ENCODE assay signal across 27 cellular contexts in genomic region chr7:47887016-47887640, GRCh38.
"Had no signal": no experiment of that assay in that cellular context is flagged by ENCODE, and none has a peak within 500 bp of the region (broad histone marks: within the 10 kb centered on the region; RNA-seq: fewer than 3 reads in every experiment).

No MANE protein-coding gene starts in this region.

- H3K27me3 Mint-ChIP-seq: activated CD4-positive, alpha-beta T cell treated with anti-CD3 and anti-CD28 coated beads for 36 hours; activated CD8-positive, alpha-beta T cell treated with anti-CD3 and anti-CD28 coated beads for 36 hours; activated naive CD8-positive, alpha-beta T cell treated with anti-CD3 and anti-CD28 coated beads, Interleukin-2, amount 50 U/mL, for 24 hours had no signal

- DNase-seq: activated CD4-positive, alpha-beta T cell treated with anti-CD3 and anti-CD28 coated beads for 36 hours; activated CD4-positive, alpha-beta T cell treated with anti-CD3 and anti-CD28 coated beads, Interleukin-2, amount 50 U/mL, for 1 hour; activated CD4-positive, CD25-positive, alpha-beta regulatory T cell; activated CD8-positive, alpha-beta memory T cell treated with anti-CD3 and anti-CD28 coated beads, Interleukin-2, amount 50 U/mL, for 48 hours; activated CD8-positive, alpha-beta T cell treated with anti-CD3 and anti-CD28 coated beads for 36 hours; activated naive CD4-positive, alpha-beta T cell treated with Interleukin-2 at 50 U/mL for 16 hours; activated naive CD8-positive, alpha-beta T cell treated with anti-CD3 and anti-CD28 coated beads, Interleukin-2, amount 50 U/mL, for 24 hours; activated T-cell treated with anti-CD3 and anti-CD28 coated beads, Interleukin-2, amount 50 U/mL, for 1 hour; amniotic stem cell; MG63; MV-4-11; NCI-H1092 treated with DMSO at 0.1 percent for 48 hours; NCI-H1417 treated with DMSO at 0.1 percent for 48 hours; NCI-H1694; NCI-H2029; NCI-H2107; NCI-H345; NCI-H510A treated with DMSO at 0.1 percent for 48 hours; NCI-H69; NK-92 treated with Interleukin-12 subunit alpha and Interleukin-12 subunit beta, amount 100 ng/mL, for 24 hours; OCI-M1; Peyer's patch; SHP77; T-cell had no signal

- H3K36me3 Mint-ChIP-seq: activated naive CD4-positive, alpha-beta T cell treated with anti-CD3 and anti-CD28 coated beads, Interleukin-2, amount 50 U/mL, for 72 hours had no signal

- H3K4me1 Mint-ChIP-seq: activated naive CD8-positive, alpha-beta T cell treated with anti-CD3 and anti-CD28 coated beads, Interleukin-2, amount 50 U/mL, for 24 hours; T-cell had no signal

- H3K27ac Mint-ChIP-seq: activated CD4-positive, alpha-beta T cell treated with anti-CD3 and anti-CD28 coated beads for 36 hours; activated CD8-positive, alpha-beta T cell treated with anti-CD3 and anti-CD28 coated beads for 36 hours; activated naive CD4-positive, alpha-beta T cell treated with anti-CD3 and anti-CD28 coated beads, Interleukin-2, amount 50 U/mL, for 72 hours; activated naive CD8-positive, alpha-beta T cell treated with anti-CD3 and anti-CD28 coated beads, Interleukin-2, amount 50 U/mL, for 24 hours; T-cell had no signal

- H3K4me1 ChIP-seq: ascending aorta, Peyer's patch had no signal

- H3K27ac ChIP-seq: ascending aorta, Peyer's patch, VCaP had no signal

- H3K4me3 Mint-ChIP-seq: activated CD4-positive, alpha-beta T cell treated with anti-CD3 and anti-CD28 coated beads for 36 hours; activated CD8-positive, alpha-beta T cell treated with anti-CD3 and anti-CD28 coated beads for 36 hours; activated naive CD8-positive, alpha-beta T cell treated with anti-CD3 and anti-CD28 coated beads, Interleukin-2, amount 50 U/mL, for 24 hours; T-cell had no signal

- H3K9me3 Mint-ChIP-seq: activated CD8-positive, alpha-beta T cell treated with anti-CD3 and anti-CD28 coated beads for 36 hours; activated naive CD4-positive, alpha-beta T cell treated with anti-CD3 and anti-CD28 coated beads, Interleukin-2, amount 50 U/mL, for 72 hours; activated naive CD8-positive, alpha-beta T cell treated with anti-CD3 and anti-CD28 coated beads, Interleukin-2, amount 50 U/mL, for 24 hours; T-cell had no signal

- H3K9me3 ChIP-seq: ascending aorta, MG63, Peyer's patch had no signal

- H3K36me3 ChIP-seq: ascending aorta, MG63, Peyer's patch had no signal

- H3K4me3 ChIP-seq: ascending aorta, MG63, Peyer's patch had no signal

- H3K27me3 ChIP-seq: ascending aorta, MG63, Peyer's patch had no signal
